ENCODE assay signal across 8 cellular contexts in genomic region chr9:110256142-110256391, GRCh38. TPM values are rescaled to one million over a fixed set of nuclear protein-coding genes. Genes with fewer than 3 reads are reported as not detected.
DNase-seq lines count a peak whose midpoint lies in the region; ATAC-seq and TF ChIP-seq lines count a peak whose summit lies in the region.

No MANE protein-coding gene starts in this region.

- H3K36me3 ChIP-seq in BE2C: peaks cover 5% of the 10 kb centered on the region
- no peaks in the 10 kb centered on the region for H3K36me3 ChIP-seq in mammary epithelial cell (ENCODE audit: insufficient read depth, low read length)
- peaks cover 1% of the 10 kb centered on the region for H3K36me3 ChIP-seq in lower lobe of right lung
- H3K36me3 ChIP-seq in urinary bladder (ENCODE audit: insufficient read depth): no peaks in the 10 kb centered on the region

- H3K4me1 ChIP-seq in BE2C (no peaks in the 10 kb centered on the region), mammary epithelial cell (ENCODE audit: insufficient read depth, low read length) (peaks cover 35% of the 10 kb centered on the region), lower lobe of right lung (peaks cover 46% of the 10 kb centered on the region), urinary bladder (ENCODE audit: insufficient read depth) (no peaks in the 10 kb centered on the region)

- peaks cover 13% of the 10 kb centered on the region for H4K20me1 ChIP-seq in mammary epithelial cell (ENCODE audit: insufficient read depth, low read length)

- H3K9ac ChIP-seq in mammary epithelial cell (ENCODE audit: insufficient read depth, low read length): peak overlapping the region; percentile 91

- no peak for TF ChIP-seq CTCF in BE2C (IDR thresholded peaks at IDR 0.05; ENCODE audit: low read depth, low read length)
- no peak for TF ChIP-seq CTCF in mammary epithelial cell (conservative IDR thresholded peaks at IDR 0.05 in 1 of 2, IDR thresholded peaks at IDR 0.05 in 1 of 2; ENCODE audit: extremely low read depth in 1 of 2, insufficient read depth in 1 of 2, low read depth in 1 of 2, low read length in 2 of 2)
- TF ChIP-seq CTCF in lower lobe of right lung (IDR thresholded peaks at IDR 0.05): no peak

- H3K4me3 ChIP-seq in BE2C (ENCODE audit: low read depth, low read length) (peak overlapping the region; percentile 64), mammary epithelial cell (replicated peaks in 1 of 3; ENCODE audit: insufficient read depth in 1 of 3, low read depth in 2 of 3, low read length in 3 of 3) (peak overlapping the region; percentile 94 to 97 (median 95)), lower lobe of right lung (peak overlapping the region; percentile 90), urinary bladder (ENCODE audit: low read depth, low read length) (peak overlapping the region; percentile 93)

- peak overlapping the region; percentile 76 for H2AFZ ChIP-seq in mammary epithelial cell (ENCODE audit: low read depth, low read length)

- CTCF ChIA-PET in mammary epithelial cell (lab: Charles Lee; ENCODE audit: low non-redundant PET): no interaction called here

- ATAC-seq in HG03460 (IDR thresholded peaks at IDR 0.05; ENCODE audit: unreplicated experiment) (peak; percentile 6), lower lobe of right lung (peak; percentile 48), HG02885 (IDR thresholded peaks at IDR 0.05; ENCODE audit: poor library complexity, unreplicated experiment) (no peak)

- 0% methylated on average over 2 of the region's 29 CpGs for WGBS in mammary epithelial cell (ENCODE audit: low coverage, missing lambda C conversion rate)
- 0% methylated on average over 29 of the region's 29 CpGs for WGBS in urinary bladder

- DNase-seq in BE2C: no peak
- DNase-seq in mammary epithelial cell: no peak
- no peak for DNase-seq in lower lobe of right lung
- no peak for DNase-seq in GOT3 (lab: John Stamatoyannopoulos, UW)
- no peak for DNase-seq in GDM1 (lab: John Stamatoyannopoulos, UW)

- no peaks in the 10 kb centered on the region for H3K27me3 ChIP-seq in BE2C
- no peaks in the 10 kb centered on the region for H3K27me3 ChIP-seq in mammary epithelial cell (ENCODE audit: insufficient read depth, low read length)
- H3K27me3 ChIP-seq in lower lobe of right lung (ENCODE audit: low read depth): no peaks in the 10 kb centered on the region

- intact Hi-C loops in mammary epithelial cell (cut with micrococcal nuclease) (loop anchor here (1.0 to 5.0 kb wide), 9 partner anchors 23 to 367 kb away; no protein-coding TSS in a partner anchor), lower lobe of right lung (cut with DNase I) (no loop called here)

- H3K79me2 ChIP-seq in mammary epithelial cell (ENCODE audit: insufficient read depth, low read length): peaks cover 65% of the 10 kb centered on the region

- dilution Hi-C loops in mammary epithelial cell (cut with HindIII; ENCODE audit: low sequenced_read_pairs): no loop called here

- H3K9me3 ChIP-seq in BE2C: no peaks in the 10 kb centered on the region
- no peaks in the 10 kb centered on the region for H3K9me3 ChIP-seq in mammary epithelial cell (replicated peaks; ENCODE audit: insufficient read depth, low read length)
- H3K9me3 ChIP-seq in lower lobe of right lung: no peaks in the 10 kb centered on the region

- BruUV-seq in mammary epithelial cell (replicated peaks; lab: Mats Ljungman, UMichigan): no TSS peak

- H3K4me2 ChIP-seq in mammary epithelial cell (ENCODE audit: insufficient read depth, low read depth, low read length): peak overlapping the region; percentile 93

- peak overlapping the region; percentile 94 for H3K27ac ChIP-seq in mammary epithelial cell (ENCODE audit: insufficient read depth, low read depth, low read length)
- H3K27ac ChIP-seq in lower lobe of right lung: peak overlapping the region; percentile 95
- peak overlapping the region; percentile 87 for H3K27ac ChIP-seq in urinary bladder (ENCODE audit: low read depth)

- in situ Hi-C loops in mammary epithelial cell (cut with MboI; ENCODE audit: low sequenced_read_pairs in 2 of 2): no loop called here

RNA-seq across cellular contexts. Expression of gene TXN, which starts 0.2 kb away (rescaled TPM):
- 176 TPM for polyA plus RNA-seq in BE2C (2012; ENCODE audit: insufficient read depth, insufficient read length, low read depth)
- 100 to 1,000 TPM; 337 to 532 TPM for total RNA-seq in mammary epithelial cell
- polyA plus RNA-seq in mammary epithelial cell: 760 TPM
- polyA minus RNA-seq in mammary epithelial cell: 135 TPM
- 170 TPM for total RNA-seq in lower lobe of right lung
- 90.6 TPM for total RNA-seq in urinary bladder
- polyA plus RNA-seq in urinary bladder: 211 TPM

RNA-seq across cellular contexts. Expression of gene C9orf152, which starts 48.1 kb away (rescaled TPM):
- polyA plus RNA-seq in BE2C (2012; ENCODE audit: insufficient read depth, insufficient read length, low read depth): not detected
- total RNA-seq in mammary epithelial cell (not detected), lower lobe of right lung (26.1 TPM), urinary bladder (0.32 TPM)
- polyA plus RNA-seq in mammary epithelial cell (not detected), urinary bladder (0.16 TPM)
- polyA minus RNA-seq in mammary epithelial cell: not detected

Comparison
In these comparisons a context has a peak if more than half of its experiments do, and no peak if none do; other contexts are left out.
1. RNA of gene C9orf152, which starts 48.1 kb away (total RNA-seq): 26.1 TPM in lower lobe of right lung (single experiment); 0.32 TPM in urinary bladder (single experiment) and not detected in mammary epithelial cell; every median in the first group is over 10 times any median in the second.
2. Peak in every context shown above with its lines, with median percentiles within 50 percentile points of each other: H3K4me3 ChIP-seq and H3K27ac ChIP-seq.